ENCODE assay signal across 9 cellular contexts in genomic region chr7:134632937-134633540, GRCh38. TPM values are rescaled to one million over a fixed set of nuclear protein-coding genes. Genes with fewer than 3 reads are reported as not detected.
A peak's percentile ranks its signal among the peaks of the same experiment; 100 is the strongest.
DNase-seq lines count a peak whose midpoint lies in the region; ATAC-seq, FAIRE-seq and TF ChIP-seq lines count a peak whose summit lies in the region.
"Had no signal": no experiment of that assay in that cellular context is flagged by ENCODE, and none has a peak within 500 bp of the region (broad histone marks: within the 10 kb centered on the region; RNA-seq: fewer than 3 reads in every experiment).

No MANE protein-coding gene starts in this region.

- H3K27ac ChIP-seq in GM23338 (ENCODE audit: low read depth) (no peak overlapping the region), astrocyte (ENCODE audit: low read depth, low read length) (no peak overlapping the region), keratinocyte (ENCODE audit: control insufficient read depth, insufficient read depth, low read length) (no peak overlapping the region), upper lobe of left lung (no peak overlapping the region)

- no peaks in the 10 kb centered on the region for H3K9me2 ChIP-seq in GM23338 (ENCODE audit: insufficient read depth)

- H2AFZ ChIP-seq in GM23338 (no peak overlapping the region), astrocyte (ENCODE audit: low read depth, low read length) (no peak overlapping the region), keratinocyte (ENCODE audit: control insufficient read depth, low read length) (no peak overlapping the region)

- TF ChIP-seq POLR2A in upper lobe of left lung (IDR thresholded peaks at IDR 0.05) = no peak

- H3K27me3 Mint-ChIP-seq in GM23338 (ENCODE audit: insufficient read depth, low read depth, poor library complexity) = peaks cover 2% of the 10 kb centered on the region
- H3K27me3 Mint-ChIP-seq in astrocyte (ENCODE audit: low read depth, unreplicated experiment) = peaks cover 3% of the 10 kb centered on the region

- FAIRE-seq in astrocyte (lab: Jason Lieb, UNC) = peak; percentile 52
- peak; percentile 67 for FAIRE-seq in keratinocyte (lab: Jason Lieb, UNC)

- H3K4me3 ChIP-seq in GM23338 (no peak overlapping the region), astrocyte (ENCODE audit: insufficient read depth, low read depth, low read length) (no peak overlapping the region), keratinocyte (ENCODE audit: control insufficient read depth in 2 of 3, extremely low read depth in 1 of 3, insufficient read depth in 2 of 3, low read depth in 1 of 3, low read length in 3 of 3) (no peak overlapping the region), upper lobe of left lung (no peak overlapping the region)

- no peaks in the 10 kb centered on the region for H3K9me1 ChIP-seq in keratinocyte (ENCODE audit: control insufficient read depth, extremely low read depth, insufficient read depth, low read length)

- H3K4me1 ChIP-seq in GM23338 (ENCODE audit: insufficient read depth) = no peaks in the 10 kb centered on the region
- no peaks in the 10 kb centered on the region for H3K4me1 ChIP-seq in astrocyte (ENCODE audit: insufficient read depth, low read length)
- H3K4me1 ChIP-seq in keratinocyte (ENCODE audit: control insufficient read depth, extremely low read depth, insufficient read depth, low read length) = peaks cover 7% of the 10 kb centered on the region
- H3K4me1 ChIP-seq in upper lobe of left lung = peaks cover 16 to 26% (median 22%) of the 10 kb centered on the region in 4 donors

- H3K36me3 ChIP-seq in GM23338 (ENCODE audit: insufficient read depth) (no peaks in the 10 kb centered on the region), astrocyte (ENCODE audit: insufficient read depth, low read length) (no peaks in the 10 kb centered on the region), keratinocyte (ENCODE audit: control insufficient read depth in 2 of 2, extremely low read depth in 1 of 2, insufficient read depth in 2 of 2, low read length in 2 of 2) (no peaks in the 10 kb centered on the region), upper lobe of left lung (no peaks in the 10 kb centered on the region)

- WGBS in upper lobe of left lung, 2 donors = 30 to 33% methylated on average over 5 of the region's 5 CpGs

- H3K36me3 Mint-ChIP-seq in GM23338 (ENCODE audit: low read depth) (no peaks in the 10 kb centered on the region), astrocyte (ENCODE audit: low read depth, unreplicated experiment) (no peaks in the 10 kb centered on the region)

- H3K27ac Mint-ChIP-seq in GM23338 (no peak overlapping the region), astrocyte (ENCODE audit: unreplicated experiment) (no peak overlapping the region)
- H3K27ac Mint-ChIP-seq: stimulated activated naive CD8-positive, alpha-beta T cell treated with anti-CD3 and anti-CD28 coated beads, Interleukin-15, Interleukin-2, amounts not matched to agents 100 ng/mL and 50 ng/mL, for 24 hours had no signal

- H3K4me1 Mint-ChIP-seq in GM23338 (no peaks in the 10 kb centered on the region), astrocyte (ENCODE audit: low read depth, unreplicated experiment) (no peaks in the 10 kb centered on the region)

- H3K79me2 ChIP-seq in GM23338 (replicated peaks; ENCODE audit: insufficient read depth) (no peaks in the 10 kb centered on the region), astrocyte (ENCODE audit: insufficient read depth, low read length) (no peaks in the 10 kb centered on the region), keratinocyte (ENCODE audit: control insufficient read depth, insufficient read depth, low read length) (no peaks in the 10 kb centered on the region)

- ATAC-seq in GM23338 = peak; percentile 69
- no peak for ATAC-seq in upper lobe of left lung (ENCODE audit: low FRiP score in 2 of 2)

- H3K9ac ChIP-seq in astrocyte (ENCODE audit: low read length) = peak overlapping the region; percentile 21
- no peak overlapping the region for H3K9ac ChIP-seq in keratinocyte (ENCODE audit: control insufficient read depth, extremely low read depth, insufficient read depth, low read length)

- no peak overlapping the region for H3K4me2 ChIP-seq in GM23338
- H3K4me2 ChIP-seq in astrocyte (ENCODE audit: low read length) = no peak overlapping the region
- no peak overlapping the region for H3K4me2 ChIP-seq in keratinocyte (ENCODE audit: control insufficient read depth, extremely low read depth, insufficient read depth, low read depth, low read length)

- H3K4me3 Mint-ChIP-seq in GM23338 (no peak overlapping the region), astrocyte (ENCODE audit: unreplicated experiment) (no peak overlapping the region)
- H3K4me3 Mint-ChIP-seq: stimulated activated naive CD8-positive, alpha-beta T cell treated with anti-CD3 and anti-CD28 coated beads, Interleukin-15, Interleukin-2, amounts not matched to agents 100 ng/mL and 50 ng/mL, for 24 hours had no signal

- peak; percentile 1 for DNase-seq in NOMO-1 treated with DMSO at 0.1 percent for 48 hours (lab: John Stamatoyannopoulos, UW; ENCODE audit: unreplicated experiment)
- DNase-seq in NOMO-1 treated with dmso at 0.1 percent for 144 hours (lab: John Stamatoyannopoulos, UW; ENCODE audit: unreplicated experiment) = no peak
- DNase-seq in GM23338 (ENCODE audit: low spot score) = peak; percentile 76
- peak; percentile 69 for DNase-seq in NCI-H526 treated with DMSO at 0.1 percent for 48 hours (lab: John Stamatoyannopoulos, UW)
- DNase-seq in astrocyte (ENCODE audit: low read depth) = peak; percentile 32
- DNase-seq in keratinocyte (ENCODE audit: low read depth, low spot score) = no peak
- no peak for DNase-seq in upper lobe of left lung
- DNase-seq in cortex of kidney (lab: John Stamatoyannopoulos, UW) = no peak

- dilution Hi-C loops in keratinocyte (cut with MboI; ENCODE audit: extremely low pct_ligation_motif_present, low sequenced_read_pairs) = no loop called here

- no peaks in the 10 kb centered on the region for H4K20me1 ChIP-seq in GM23338 (replicated peaks; ENCODE audit: insufficient read depth)
- no peaks in the 10 kb centered on the region for H4K20me1 ChIP-seq in astrocyte (ENCODE audit: insufficient read depth, low read length)
- no peaks in the 10 kb centered on the region for H4K20me1 ChIP-seq in keratinocyte (ENCODE audit: control insufficient read depth, extremely low read depth, insufficient read depth, low read length)

- H3K27me3 ChIP-seq in GM23338 (ENCODE audit: insufficient read depth) = no peaks in the 10 kb centered on the region
- H3K27me3 ChIP-seq in astrocyte (ENCODE audit: insufficient read depth, low read length) = no peaks in the 10 kb centered on the region
- H3K27me3 ChIP-seq in keratinocyte (ENCODE audit: control insufficient read depth, extremely low read depth, insufficient read depth, low read length) = no peaks in the 10 kb centered on the region
- no peaks in the 10 kb centered on the region for H3K27me3 ChIP-seq in upper lobe of left lung

- no peak for TF ChIP-seq EP300 in upper lobe of left lung (IDR thresholded peaks at IDR 0.05)

- H3K9me3 Mint-ChIP-seq in GM23338 (no peaks in the 10 kb centered on the region), astrocyte (ENCODE audit: unreplicated experiment) (peaks cover 2% of the 10 kb centered on the region)
- H3K9me3 Mint-ChIP-seq: stimulated activated naive CD8-positive, alpha-beta T cell treated with anti-CD3 and anti-CD28 coated beads, Interleukin-15, Interleukin-2, amounts not matched to agents 100 ng/mL and 50 ng/mL, for 24 hours had no signal

- TF ChIP-seq CTCF in GM23338 (conservative IDR thresholded peaks at IDR 0.05; ENCODE audit: low read depth in 2 of 2) (peak; percentile 85 to 87), astrocyte (IDR thresholded peaks at IDR 0.05; ENCODE audit: insufficient read depth, low read depth, low read length) (peak; percentile 80), keratinocyte (optimal IDR thresholded peaks at IDR 0.05 in 1 of 3, IDR thresholded peaks at IDR 0.05 in 1 of 3, conservative IDR thresholded peaks at IDR 0.05 in 1 of 3; ENCODE audit: extremely low read depth in 1 of 3, insufficient read depth in 2 of 3, low read length in 3 of 3) (peak; percentile 60 to 68 (median 66)), upper lobe of left lung (IDR thresholded peaks at IDR 0.05) (peak; percentile 53 to 70 (median 62))

- H3F3A ChIP-seq in GM23338 (replicated peaks; ENCODE audit: low read depth) = no peaks in the 10 kb centered on the region

- H3K9me3 ChIP-seq in astrocyte (ENCODE audit: insufficient read depth, low read depth, low read length) (no peaks in the 10 kb centered on the region), keratinocyte (ENCODE audit: control insufficient read depth, low read depth, low read length) (no peaks in the 10 kb centered on the region), upper lobe of left lung (no peaks in the 10 kb centered on the region)

TF ChIP-seq in GM23338, 12 proteins besides CTCF, POLR2A, EP300 and RAD21:
- TF ChIP-seq ZNF114 (CRISPR knock-in tag; IDR thresholded peaks at IDR 0.05) = no peak
- no peak for TF ChIP-seq EZH2 (IDR thresholded peaks at IDR 0.05; ENCODE audit: low read depth, unreplicated experiment)
- no peak for TF ChIP-seq ETS1 (IDR thresholded peaks at IDR 0.05)

RNA-seq across cellular contexts. Expression of gene BPGM, which starts 13.6 kb away (rescaled TPM):
- total RNA-seq in GM23338 (2014; rRNA removed; shearing (Covaris generic)) = 16.8 and 16.9 TPM in 2 replicates
- polyA plus RNA-seq in GM23338 (2016; fragmentation: Nextera tagmentation; extraction: Ambion mirVana) (16.5 and 16.9 TPM in 2 replicates), keratinocyte (31.2 to 34.2 TPM (median 32.8 TPM) in 3 replicates)
- total RNA-seq in astrocyte (37.3 and 37.4 TPM in 2 replicates), upper lobe of left lung (10 to 100 TPM in 5 of 6 donors, 1 to 10 TPM in 1; 9.5 to 30.7 (median 14.3) TPM)
- 28.2 TPM for polyA plus RNA-seq in keratinocyte (2011; ENCODE audit: low read depth)
- 54.2 and 76.9 TPM in 2 replicates for polyA plus RNA-seq in keratinocyte (2011; cell fraction: cytosol; rRNA removed)
- 55.1 and 64.5 TPM in 2 replicates for polyA plus RNA-seq in keratinocyte (2011; cell fraction: nucleus; rRNA removed)
- polyA plus RNA-seq in keratinocyte (2012; ENCODE audit: low replicate concordance) = 17.2 and 22.0 TPM in 2 replicates
- 1.5 to 16.3 TPM (median 16.1 TPM) in 3 replicates for polyA minus RNA-seq in keratinocyte
- 21.1 TPM for polyA minus RNA-seq in keratinocyte (2011; cell fraction: cytosol; rRNA and poly(A)+ RNA removed)
- polyA minus RNA-seq in keratinocyte (2011; cell fraction: nucleus; rRNA and poly(A)+ RNA removed) = 16.4 and 37.9 TPM in 2 replicates

Comparison
In these comparisons a context has a peak if more than half of its experiments do, and no peak if none do; other contexts are left out.
1. DNase-seq: peak in NOMO-1 treated with DMSO at 0.1 percent for 48 hours (single experiment), GM23338 (single experiment), NCI-H526 treated with DMSO at 0.1 percent for 48 hours (single experiment) and astrocyte (single experiment); none in NOMO-1 treated with dmso at 0.1 percent for 144 hours (single experiment), keratinocyte (single experiment), upper lobe of left lung (0 of 2) and cortex of kidney (single experiment).
2. Peak in every context shown above with its lines, with median percentiles within 50 percentile points of each other: CTCF ChIP-seq.